ENCODE assay signal across 2 cellular contexts in genomic region chr19:41325640-41325946, GRCh38.
TF ChIP-seq lines count a peak whose summit lies in the region.

No MANE protein-coding gene starts in this region.

TF ChIP-seq in IMR-90, 13 proteins besides CTCF, POLR2A, EP300 and RAD21:
- TF ChIP-seq ELK1 (IDR thresholded peaks at IDR 0.05; ENCODE audit: borderline replicate concordance, low read depth, low read length) (no peak), CHD1 (IDR thresholded peaks at IDR 0.05; ENCODE audit: low read depth, low read length) (no peak), RFX5 (IDR thresholded peaks at IDR 0.05; ENCODE audit: low read depth, low read length) (no peak), BHLHE40 (IDR thresholded peaks at IDR 0.05; ENCODE audit: low read depth, low read length) (no peak), NFE2L2 (IDR thresholded peaks at IDR 0.05; ENCODE audit: low read depth, low read length) (no peak), RCOR1 (IDR thresholded peaks at IDR 0.05; ENCODE audit: insufficient replicate concordance, low read length) (no peak), MXI1 (IDR thresholded peaks at IDR 0.05; ENCODE audit: borderline replicate concordance, low read depth, low read length) (no peak), MAFK (IDR thresholded peaks at IDR 0.05; ENCODE audit: low read depth, low read length) (no peak), MAZ (IDR thresholded peaks at IDR 0.05; ENCODE audit: borderline replicate concordance, low read depth, low read length) (no peak), FOS (IDR thresholded peaks at IDR 0.05; ENCODE audit: low read depth, low read length) (no peak), CEBPB (IDR thresholded peaks at IDR 0.05; ENCODE audit: low read depth, low read length) (no peak), SMC3 (IDR thresholded peaks at IDR 0.05; ENCODE audit: low read depth, low read length) (no peak)
- TF ChIP-seq, protein P1, sequence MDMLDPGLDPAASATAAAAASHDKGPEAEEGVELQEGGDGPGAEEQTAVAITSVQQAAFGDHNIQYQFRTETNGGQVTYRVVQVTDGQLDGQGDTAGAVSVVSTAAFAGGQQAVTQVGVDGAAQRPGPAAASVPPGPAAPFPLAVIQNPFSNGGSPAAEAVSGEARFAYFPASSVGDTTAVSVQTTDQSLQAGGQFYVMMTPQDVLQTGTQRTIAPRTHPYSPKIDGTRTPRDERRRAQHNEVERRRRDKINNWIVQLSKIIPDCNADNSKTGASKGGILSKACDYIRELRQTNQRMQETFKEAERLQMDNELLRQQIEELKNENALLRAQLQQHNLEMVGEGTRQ (IDR thresholded peaks at IDR 0.05; ENCODE audit: low read depth, low read length): no peak

TF ChIP-seq in K562, 482 proteins besides CTCF, POLR2A, EP300 and RAD21:
- TF ChIP-seq ILF3 (IDR thresholded peaks at IDR 0.05; ENCODE audit: borderline replicate concordance) (no peak), SNAPC5 (CRISPR knock-in tag; IDR thresholded peaks at IDR 0.05) (no peak), RNF219 (CRISPR knock-in tag; IDR thresholded peaks at IDR 0.05) (no peak), TSHZ1 (CRISPR knock-in tag; IDR thresholded peaks at IDR 0.05) (no peak), PCBP1 (IDR thresholded peaks at IDR 0.05; ENCODE audit: low read depth, low read length, poor library complexity, severe bottlenecking) (peak; percentile 41), SP1 (CRISPR knock-in tag; IDR thresholded peaks at IDR 0.05) (no peak), MED1 (CRISPR knock-in tag; IDR thresholded peaks at IDR 0.05; ENCODE audit: borderline replicate concordance) (0 out of 2 replicates have a peak, but pooled peaks have one; percentile 28), NELFE (IDR thresholded peaks at IDR 0.05; ENCODE audit: insufficient read depth, insufficient read length) (no peak), MXD1 (CRISPR knock-in tag; IDR thresholded peaks at IDR 0.05; ENCODE audit: borderline replicate concordance, poor library complexity, severe bottlenecking) (no peak), GTF2A2 (tag; IDR thresholded peaks at IDR 0.05) (no peak), ZFX (CRISPR knock-in tag; IDR thresholded peaks at IDR 0.05) (peak; percentile 1; the same call in 1 of the 2 replicates), MBD2 (IDR thresholded peaks at IDR 0.05; ENCODE audit: borderline replicate concordance, low read depth) (no peak), U2AF1 (optimal IDR thresholded peaks at IDR 0.05; ENCODE audit: low read depth, low read length) (no peak), TAF9B (IDR thresholded peaks at IDR 0.05; ENCODE audit: partially characterized antibody) (no peak), ESRRA (IDR thresholded peaks at IDR 0.05; ENCODE audit: borderline replicate concordance, low read depth) (no peak), SETDB1 (IDR thresholded peaks at IDR 0.05; ENCODE audit: low read length) (no peak)
